ENCODE assay signal across 8 cellular contexts in the genomic region with DNA sequence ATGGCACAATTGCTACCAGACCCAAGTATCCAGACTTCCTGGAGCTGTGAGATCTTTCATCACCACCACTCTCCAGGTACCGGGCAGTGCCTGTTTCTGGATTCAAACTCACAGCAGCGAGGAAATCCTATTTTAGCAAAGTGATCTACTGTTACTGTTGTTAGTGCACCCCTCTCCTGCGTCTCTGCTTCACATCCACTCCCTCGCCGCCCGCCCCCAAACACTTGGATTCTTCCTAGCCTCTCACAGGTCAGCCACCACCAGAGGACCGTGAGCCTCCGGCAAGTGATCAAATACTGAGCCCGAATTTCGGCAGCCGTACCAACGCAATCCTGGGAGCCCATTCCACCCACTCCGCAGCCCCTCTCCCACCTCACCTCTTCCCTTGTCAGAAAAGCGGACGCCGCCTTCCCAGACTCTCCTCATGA. TPM values are rescaled to one million over a fixed set of nuclear protein-coding genes. Genes with fewer than 3 reads are reported as not detected.
DNase-seq lines count a peak whose midpoint lies in the region; ATAC-seq and TF ChIP-seq lines count a peak whose summit lies in the region.

No MANE protein-coding gene starts in this region.

- peak overlapping the region; percentile 98 for H3K27ac ChIP-seq in liver (ENCODE audit: low read depth in 1 of 2, low read length in 2 of 2)

- DNase-seq in activated T-cell treated with anti-CD3 and anti-CD28 coated beads for 24 hours (ENCODE audit: low read depth) (peak; percentile 46), NCI-H1105 treated with DMSO at 0.1 percent for 48 hours (lab: John Stamatoyannopoulos, UW) (peak; percentile 69)
- no peak for DNase-seq in activated T-cell treated with anti-CD3 and anti-CD28 coated beads, Interleukin-2, amount 50 U/mL, for 1 hour
- DNase-seq in activated CD4-positive, CD25-positive, alpha-beta regulatory T cell treated with anti-CD3 and anti-CD28 coated beads, Interleukin-2, amount 50 U/mL, for 16 hours (ENCODE audit: low read depth, low spot score), result peak; percentile 15
- peak; percentile 42 to 48 for DNase-seq in stimulated activated CD4-positive, alpha-beta T cell treated with anti-CD3 and anti-CD28 coated beads, Interleukin-4, amount 100 ng/mL, for 4 hours

- H3K9ac ChIP-seq in liver (ENCODE audit: low read depth in 1 of 2, low read length in 2 of 2), result peak overlapping the region; percentile 91 to 94

- intact Hi-C loops in dendritic cell treated with granulocyte-macrophage colony-stimulating factor and Interleukin-4, amounts not matched to agents 40 ng/mL and 50 ng/mL, for 4 days (cut with micrococcal nuclease), result loop anchor here (1.0 kb wide), 1 partner anchor 85 kb away; the partner anchor contains the start of gene SMCHD1

- peak overlapping the region; percentile 100 for H3K27ac Mint-ChIP-seq in dendritic cell treated with granulocyte-macrophage colony-stimulating factor and Interleukin-4, amounts not matched to agents 40 ng/mL and 50 ng/mL, for 4 days

- under 1% methylated on average over 16 of the region's 16 CpGs for WGBS in liver

- no peaks in the 10 kb centered on the region for H3K9me3 Mint-ChIP-seq in dendritic cell treated with granulocyte-macrophage colony-stimulating factor and Interleukin-4, amounts not matched to agents 40 ng/mL and 50 ng/mL, for 4 days

- peaks cover 28% of the 10 kb centered on the region for H3K4me1 Mint-ChIP-seq in dendritic cell treated with granulocyte-macrophage colony-stimulating factor and Interleukin-4, amounts not matched to agents 40 ng/mL and 50 ng/mL, for 4 days (ENCODE audit: low read depth)

- peak overlapping the region; percentile 76 to 85 (median 85) for H3K4me3 ChIP-seq in liver (ENCODE audit: low read depth in 1 of 3, low read length in 3 of 3)

- H3K4me1 ChIP-seq in liver (ENCODE audit: control insufficient read depth in 4 of 4, insufficient read depth in 4 of 4, low read length in 3 of 4), result peaks cover 3 to 17% (median 15%) of the 10 kb centered on the region in 4 donors

- H3K36me3 Mint-ChIP-seq in dendritic cell treated with granulocyte-macrophage colony-stimulating factor and Interleukin-4, amounts not matched to agents 40 ng/mL and 50 ng/mL, for 4 days (ENCODE audit: low read depth), result peaks cover 22% of the 10 kb centered on the region

- no peak for TF ChIP-seq CTCF in liver (IDR thresholded peaks at IDR 0.05; ENCODE audit: low read depth, low read length, missing input control)

- no peaks in the 10 kb centered on the region for H3K27me3 Mint-ChIP-seq in dendritic cell treated with granulocyte-macrophage colony-stimulating factor and Interleukin-4, amounts not matched to agents 40 ng/mL and 50 ng/mL, for 4 days

- peaks cover 0 to 5% (median 0%) of the 10 kb centered on the region in 4 donors for H3K36me3 ChIP-seq in liver (ENCODE audit: control insufficient read depth in 4 of 4, insufficient read depth in 3 of 4, low read depth in 1 of 4, low read length in 3 of 4)

- no peaks in the 10 kb centered on the region for H3K27me3 ChIP-seq in liver (ENCODE audit: control insufficient read depth in 4 of 4, insufficient read depth in 4 of 4, low read length in 3 of 4)

- peak overlapping the region; percentile 100 for H3K4me3 Mint-ChIP-seq in dendritic cell treated with granulocyte-macrophage colony-stimulating factor and Interleukin-4, amounts not matched to agents 40 ng/mL and 50 ng/mL, for 4 days

- peak in 1 of 2 donors; percentile 50 for TF ChIP-seq RAD21 in liver (IDR thresholded peaks at IDR 0.05)

- peak; percentile 55 for ATAC-seq in HG02642 (IDR thresholded peaks at IDR 0.05; ENCODE audit: poor library complexity, unreplicated experiment)

- H3K9me3 ChIP-seq in liver (ENCODE audit: control insufficient read depth in 4 of 4, low read length in 3 of 4), result no peaks in the 10 kb centered on the region

TF ChIP-seq in liver, 16 proteins besides CTCF, POLR2A, EP300 and RAD21:
- no peak for TF ChIP-seq FOXA1 (IDR thresholded peaks at IDR 0.05)
- no peak for TF ChIP-seq NR2F2 (IDR thresholded peaks at IDR 0.05)
- TF ChIP-seq HNF4A (conservative IDR thresholded peaks at IDR 0.05), result no peak
- TF ChIP-seq FOXA2 (IDR thresholded peaks at IDR 0.05), result no peak
- TF ChIP-seq RXRA (IDR thresholded peaks at IDR 0.05), result peak in 1 of 2 donors; percentile 24
- no peak for TF ChIP-seq YY1 (IDR thresholded peaks at IDR 0.05)
- TF ChIP-seq, protein P1, sequence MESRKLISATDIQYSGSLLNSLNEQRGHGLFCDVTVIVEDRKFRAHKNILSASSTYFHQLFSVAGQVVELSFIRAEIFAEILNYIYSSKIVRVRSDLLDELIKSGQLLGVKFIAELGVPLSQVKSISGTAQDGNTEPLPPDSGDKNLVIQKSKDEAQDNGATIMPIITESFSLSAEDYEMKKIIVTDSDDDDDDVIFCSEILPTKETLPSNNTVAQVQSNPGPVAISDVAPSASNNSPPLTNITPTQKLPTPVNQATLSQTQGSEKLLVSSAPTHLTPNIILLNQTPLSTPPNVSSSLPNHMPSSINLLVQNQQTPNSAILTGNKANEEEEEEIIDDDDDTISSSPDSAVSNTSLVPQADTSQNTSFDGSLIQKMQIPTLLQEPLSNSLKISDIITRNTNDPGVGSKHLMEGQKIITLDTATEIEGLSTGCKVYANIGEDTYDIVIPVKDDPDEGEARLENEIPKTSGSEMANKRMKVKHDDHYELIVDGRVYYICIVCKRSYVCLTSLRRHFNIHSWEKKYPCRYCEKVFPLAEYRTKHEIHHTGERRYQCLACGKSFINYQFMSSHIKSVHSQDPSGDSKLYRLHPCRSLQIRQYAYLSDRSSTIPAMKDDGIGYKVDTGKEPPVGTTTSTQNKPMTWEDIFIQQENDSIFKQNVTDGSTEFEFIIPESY (IDR thresholded peaks at IDR 0.05), result no peak

RNA-seq across cellular contexts. Expression of gene METTL4, which starts 0.5 kb away (rescaled TPM):
- total RNA-seq in liver, result 10 to 100 TPM in 1 of 2 donors, 1 to 10 TPM in 1; 4.6 to 13.9 TPM
- polyA plus RNA-seq in liver, result 1 to 10 TPM; 1.9 to 2.3 TPM

RNA-seq across cellular contexts. Expression of gene NDC80, which starts 0.6 kb away (rescaled TPM):
- total RNA-seq in liver, result 10 to 100 TPM in 1 of 2 donors, under 1 TPM in 1; 0.08 to 33.8 TPM
- 1 to 10 TPM in 1 of 2 donors, under 1 TPM in 1; 0.43 to 1.6 TPM for polyA plus RNA-seq in liver
